9 cellular contexts compared by ENCODE assay signal in the genomic region with DNA sequence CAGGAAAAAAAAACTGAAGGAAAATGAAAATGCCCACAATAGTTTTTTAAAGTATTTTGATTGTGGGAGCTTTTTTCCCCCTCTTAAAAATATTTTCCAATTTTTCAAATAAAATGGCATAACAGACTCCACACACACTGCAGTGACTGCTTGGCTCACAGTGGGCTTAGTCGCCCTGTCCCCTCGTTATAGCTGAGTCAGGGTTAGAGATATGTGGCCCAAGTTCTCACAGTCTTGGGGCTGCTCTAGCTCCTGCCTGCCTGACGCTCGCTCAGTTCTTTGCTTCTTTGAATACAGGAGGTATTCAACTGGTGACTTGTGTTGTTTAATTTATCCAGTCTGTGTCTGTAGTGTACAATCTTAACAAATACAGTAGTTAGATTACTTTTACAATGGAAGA. TPM values are rescaled to one million over a fixed set of nuclear protein-coding genes. Genes with fewer than 3 reads are reported as not detected.
"Had no signal": no experiment of that assay in that cellular context is flagged by ENCODE, and none has a peak within 500 bp of the region (broad histone marks: within the 10 kb centered on the region; RNA-seq: fewer than 3 reads in every experiment).

No MANE protein-coding gene starts in this region.

- H3K4me3 Mint-ChIP-seq: GM23338, H9, IgD-negative memory B cell had no signal

- H3K27ac ChIP-seq: HL-60 had no signal

- ATAC-seq: GM23338, HepG2 had no signal

- H3K27ac Mint-ChIP-seq: GM23338, H9, IgD-negative memory B cell had no signal

- DNase-seq: H9, HCEC 1CT, KG1 had no signal

- H3K9me3 Mint-ChIP-seq: GM23338, IgD-negative memory B cell had no signal

- H3K27me3 Mint-ChIP-seq: IgD-negative memory B cell had no signal

- H3K36me3 Mint-ChIP-seq: IgD-negative memory B cell had no signal

- H3K4me3 ChIP-seq: GM23338 had no signal

- H3K4me1 Mint-ChIP-seq: IgD-negative memory B cell had no signal

RNA-seq across cellular contexts. Expression of a gene that starts 47.7 kb away (rescaled TPM):
- total RNA-seq: GM23338, H1, H9, HepG2, HT1080 had no signal
- polyA plus RNA-seq: GM23338, H1, HepG2 had no signal
